8 cellular contexts compared by ENCODE assay signal in the genomic region with DNA sequence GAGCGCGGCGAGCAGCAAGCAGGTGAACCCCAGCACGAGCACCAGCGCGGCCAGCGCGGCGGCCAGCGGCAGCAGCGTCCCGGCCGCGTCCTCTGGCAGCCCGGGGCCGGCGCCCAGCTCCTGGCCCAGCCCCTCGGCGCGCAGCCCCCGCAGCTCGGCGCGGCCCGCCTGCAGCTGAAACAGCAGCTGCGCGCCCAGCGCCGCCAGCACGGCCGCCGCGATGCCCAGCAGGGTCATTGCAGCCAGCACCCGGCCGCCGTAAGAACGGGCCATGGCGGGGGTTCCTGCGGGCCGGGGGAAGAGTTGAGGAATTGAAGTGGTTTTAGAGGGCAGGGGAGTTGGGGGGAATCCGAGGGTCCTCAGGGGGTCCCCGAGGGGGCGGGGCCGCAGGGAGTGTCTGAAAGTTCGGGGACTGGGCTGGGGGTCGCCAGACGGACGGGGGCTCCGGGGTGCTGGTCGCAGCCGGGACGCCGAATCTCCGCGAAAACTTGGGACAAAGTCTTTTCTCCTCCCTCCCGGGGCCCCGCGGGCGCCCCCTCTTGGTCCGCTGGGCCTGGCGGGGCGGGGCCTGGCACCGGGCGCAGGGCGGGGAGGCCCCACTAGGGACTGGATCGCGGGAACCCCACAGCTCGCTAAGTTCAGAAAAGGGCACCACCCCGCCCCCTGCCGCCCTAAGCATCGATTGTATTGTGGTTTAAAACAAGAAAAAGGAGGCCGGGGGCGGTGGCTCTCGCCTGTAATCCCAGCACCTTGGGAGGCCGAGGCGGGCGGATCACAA. TPM values are rescaled to one million over a fixed set of nuclear protein-coding genes. Genes with fewer than 3 reads are reported as not detected.
DNase-seq lines count a peak whose midpoint lies in the region; ATAC-seq lines count a peak whose summit lies in the region.

TMEM221 (minus strand) TSS at position 479 of the 778 bp plus-strand sequence; CDS start at position 273, 206 bp downstream.

- H3K9me3 Mint-ChIP-seq in dendritic cell treated with granulocyte-macrophage colony-stimulating factor and Interleukin-4, amounts not matched to agents 40 ng/mL and 50 ng/mL, for 4 days, result no peaks in the 10 kb centered on the region

- peak within 1 kb of the TSS; percentile 26 to 78 (median 69); a peak in 21 of 22 replicates for H3K27ac ChIP-seq in BLaER1 treated with 17β-estradiol and CSF1 and Interleukin-3, amounts not matched to agents 10 nM and 100 nM
- H3K27ac ChIP-seq in mesendoderm (ENCODE audit: low read depth, low read length), result no peak within 1 kb of the TSS
- H3K27ac ChIP-seq in stomach smooth muscle (ENCODE audit: low read length), result no peak within 1 kb of the TSS

- no peak within 1 kb of the TSS for H4K8ac ChIP-seq in mesendoderm (ENCODE audit: low read depth, low read length)

- H4K20me1 ChIP-seq in BLaER1 treated with 17β-estradiol and CSF1 and Interleukin-3, amounts not matched to agents 10 nM and 100 nM, result no peaks in the 10 kb centered on the region

- H3K18ac ChIP-seq in mesendoderm (ENCODE audit: low read length), result peak within 1 kb of the TSS; percentile 72

- H3K36me3 Mint-ChIP-seq in dendritic cell treated with granulocyte-macrophage colony-stimulating factor and Interleukin-4, amounts not matched to agents 40 ng/mL and 50 ng/mL, for 4 days (ENCODE audit: low read depth), result no peaks in the 10 kb centered on the region

- H3K27me3 Mint-ChIP-seq in dendritic cell treated with granulocyte-macrophage colony-stimulating factor and Interleukin-4, amounts not matched to agents 40 ng/mL and 50 ng/mL, for 4 days, result peaks cover 30% of the 10 kb centered on the region

- no peak for ATAC-seq in HG02840 (IDR thresholded peaks at IDR 0.05; ENCODE audit: low FRiP score, unreplicated experiment)

- peaks cover 9% of the 10 kb centered on the region for H3K4me1 Mint-ChIP-seq in dendritic cell treated with granulocyte-macrophage colony-stimulating factor and Interleukin-4, amounts not matched to agents 40 ng/mL and 50 ng/mL, for 4 days (ENCODE audit: low read depth)

- H3K36me3 ChIP-seq in BLaER1 treated with 17β-estradiol and CSF1 and Interleukin-3, amounts not matched to agents 10 nM and 100 nM, result peaks cover 0 to 5% (median 0%) of the 10 kb centered on the region in 11 experiments; a peak in 1 of 22 replicates
- H3K36me3 ChIP-seq in mesendoderm (ENCODE audit: control insufficient read depth, insufficient read depth, low read length) (no peaks in the 10 kb centered on the region), stomach smooth muscle (ENCODE audit: control insufficient read depth in 2 of 2, insufficient read depth in 2 of 2, low read length in 2 of 2) (no peaks in the 10 kb centered on the region)

- peak within 1 kb of the TSS; percentile 78 for H3K56ac ChIP-seq in mesendoderm (ENCODE audit: low read length)

- H3K27me3 ChIP-seq in BLaER1 treated with 17β-estradiol and CSF1 and Interleukin-3, amounts not matched to agents 10 nM and 100 nM, result peaks cover 0 to 3% (median 0%) of the 10 kb centered on the region in 11 experiments; a peak in 2 of 22 replicates
- H3K27me3 ChIP-seq in mesendoderm (ENCODE audit: insufficient read depth, low read length, poor library complexity), result peaks cover 2% of the 10 kb centered on the region
- H3K27me3 ChIP-seq in stomach smooth muscle (ENCODE audit: control insufficient read depth in 1 of 2, insufficient read depth in 2 of 2, low read length in 2 of 2), result peaks cover 0 to 2% of the 10 kb centered on the region in 2 donors

- H3K79me2 ChIP-seq in mesendoderm (ENCODE audit: control insufficient read depth, insufficient read depth, low read length), result no peaks in the 10 kb centered on the region

- no peak within 1 kb of the TSS for H2BK120ac ChIP-seq in mesendoderm (ENCODE audit: low read depth, low read length)

- no peak within 1 kb of the TSS for H4K5ac ChIP-seq in mesendoderm (ENCODE audit: low read length)

- no peak within 1 kb of the TSS for H2BK5ac ChIP-seq in mesendoderm (ENCODE audit: low read length)

- H3K9me3 ChIP-seq in BLaER1 treated with 17β-estradiol and CSF1 and Interleukin-3, amounts not matched to agents 10 nM and 100 nM (replicated peaks in 1 of 11), result peaks cover 0 to 3% (median 0%) of the 10 kb centered on the region in 11 experiments; a peak in 2 of 22 replicates
- peaks cover 0 to 2% of the 10 kb centered on the region in 2 donors for H3K9me3 ChIP-seq in stomach smooth muscle (ENCODE audit: control insufficient read depth in 2 of 2, low read length in 2 of 2)

- WGBS in mesendoderm (ENCODE audit: extremely low coverage, insufficient coverage, low lambda C conversion rate), result no CpG with 5 or more reads among the region's 77 CpGs

- no peak within 1 kb of the TSS for H3K23ac ChIP-seq in mesendoderm (ENCODE audit: low read length)

- H3K4me1 ChIP-seq in BLaER1 treated with 17β-estradiol and CSF1 and Interleukin-3, amounts not matched to agents 10 nM and 100 nM, result peaks cover 31 to 62% (median 52%) of the 10 kb centered on the region in 10 experiments
- H3K4me1 ChIP-seq in mesendoderm (ENCODE audit: control insufficient read depth, low read depth, low read length) (no peaks in the 10 kb centered on the region), stomach smooth muscle (ENCODE audit: control insufficient read depth, insufficient read depth, low read length) (peaks cover 7% of the 10 kb centered on the region)

- no peak within 1 kb of the TSS for H2AK5ac ChIP-seq in mesendoderm (ENCODE audit: low read length)

- DNase-seq in HuH-7 (ENCODE audit: low spot score) (peak; percentile 76), mesendoderm (peak; percentile 66), GOT3 (lab: John Stamatoyannopoulos, UW) (no peak)
- DNase-seq in activated CD4-positive, CD25-positive, alpha-beta regulatory T cell treated with anti-CD3 and anti-CD28 coated beads, Interleukin-2, amount 50 U/mL, for 72 hours, result peak; percentile 48

- H3K9ac ChIP-seq in BLaER1 treated with 17β-estradiol and CSF1 and Interleukin-3, amounts not matched to agents 10 nM and 100 nM, result peak within 1 kb of the TSS; percentile 70 to 85 (median 79)
- H3K9ac ChIP-seq in mesendoderm (ENCODE audit: low read length) (peak within 1 kb of the TSS; percentile 53), stomach smooth muscle (ENCODE audit: low read length in 2 of 2) (no peak within 1 kb of the TSS)

- H3K4me3 ChIP-seq in BLaER1 treated with 17β-estradiol and CSF1 and Interleukin-3, amounts not matched to agents 10 nM and 100 nM, result peak within 1 kb of the TSS; percentile 57 to 77 (median 72)
- H3K4me3 ChIP-seq in mesendoderm (ENCODE audit: low read length), result peak within 1 kb of the TSS; percentile 17
- peak within 1 kb of the TSS; percentile 49 to 65 for H3K4me3 ChIP-seq in stomach smooth muscle (ENCODE audit: low read length in 2 of 2)

- intact Hi-C loops in dendritic cell treated with granulocyte-macrophage colony-stimulating factor and Interleukin-4, amounts not matched to agents 40 ng/mL and 50 ng/mL, for 4 days (cut with micrococcal nuclease), result loop anchor here (5.0 kb wide), 1 partner anchor 51 kb away; no protein-coding TSS in a partner anchor

- H3K27ac Mint-ChIP-seq in dendritic cell treated with granulocyte-macrophage colony-stimulating factor and Interleukin-4, amounts not matched to agents 40 ng/mL and 50 ng/mL, for 4 days, result no peak within 1 kb of the TSS

- no peak within 1 kb of the TSS for H2BK15ac ChIP-seq in mesendoderm (replicated peaks; ENCODE audit: low read depth)

- H3K79me1 ChIP-seq in mesendoderm (ENCODE audit: low read length), result no peaks in the 10 kb centered on the region

- H3K4me2 ChIP-seq in BLaER1 treated with 17β-estradiol and CSF1 and Interleukin-3, amounts not matched to agents 10 nM and 100 nM, result peak within 1 kb of the TSS; percentile 83 to 99 (median 98)
- peak within 1 kb of the TSS; percentile 43 for H3K4me2 ChIP-seq in mesendoderm (ENCODE audit: low read length)

- no peak within 1 kb of the TSS for H3K4ac ChIP-seq in mesendoderm (ENCODE audit: low read depth, low read length)

- peak within 1 kb of the TSS; percentile 61 for H3K4me3 Mint-ChIP-seq in dendritic cell treated with granulocyte-macrophage colony-stimulating factor and Interleukin-4, amounts not matched to agents 40 ng/mL and 50 ng/mL, for 4 days

RNA-seq across cellular contexts. Expression of gene TMEM221, which starts in this region (rescaled TPM):
- 0.22 TPM for polyA plus RNA-seq in mesendoderm (2013, experiment 1 of 2)
- 0.25 TPM for polyA plus RNA-seq in mesendoderm (2013, experiment 2 of 2)

Comparison
In these comparisons a context has a peak if more than half of its experiments do, and no peak if none do; other contexts are left out.
1. H3K27ac ChIP-seq: peak in BLaER1 treated with 17β-estradiol and CSF1 and Interleukin-3, amounts not matched to agents 10 nM and 100 nM (11 of 11); none in mesendoderm (single experiment) and stomach smooth muscle (single experiment).
2. H3K4me3 ChIP-seq: peak in every context shown above with its lines; median percentile 72 in BLaER1 treated with 17β-estradiol and CSF1 and Interleukin-3, amounts not matched to agents 10 nM and 100 nM; 57 in stomach smooth muscle; 17 in mesendoderm.
3. H3K9ac ChIP-seq: peak in BLaER1 treated with 17β-estradiol and CSF1 and Interleukin-3, amounts not matched to agents 10 nM and 100 nM (11 of 11) and mesendoderm (single experiment); none in stomach smooth muscle (0 of 2).